In the genomic region with DNA sequence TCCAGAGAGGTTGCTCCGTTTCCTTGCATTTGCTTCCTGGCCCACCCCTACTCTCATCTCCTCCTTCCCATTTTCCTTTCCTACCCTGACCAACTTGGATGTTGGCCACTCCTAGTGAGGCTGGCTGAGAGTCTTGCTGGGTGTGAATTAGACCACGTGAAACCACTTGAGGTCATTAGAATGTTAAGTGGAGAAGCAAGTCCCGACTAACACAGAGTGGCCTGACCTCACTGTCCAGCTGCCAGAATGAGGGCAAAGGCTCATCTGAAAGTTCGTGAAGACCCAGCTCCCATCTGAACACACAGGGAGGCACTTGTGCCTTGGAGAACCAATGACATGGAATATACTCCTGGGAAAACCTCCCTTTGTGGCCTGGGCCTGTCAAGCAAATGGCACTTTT, we compare ENCODE assay signal across 26 cellular contexts.
"Had no signal": no experiment of that assay in that cellular context is flagged by ENCODE, and none has a peak within 500 bp of the region (broad histone marks: within the 10 kb centered on the region; RNA-seq: fewer than 3 reads in every experiment).

No MANE protein-coding gene starts in this region.

- H3K9me3 Mint-ChIP-seq: effector memory CD8-positive, alpha-beta T cell; immature natural killer cell; naive thymus-derived CD8-positive, alpha-beta T cell had no signal

- H3K9me3 ChIP-seq: esophagus squamous epithelium, neutrophil, prostate gland, right lobe of liver, suprapubic skin had no signal

- H3K27ac Mint-ChIP-seq: effector memory CD8-positive, alpha-beta T cell; immature natural killer cell; mesothelial cell of epicardium; naive thymus-derived CD8-positive, alpha-beta T cell; stimulated activated naive CD8-positive, alpha-beta T cell treated with anti-CD3 and anti-CD28 coated beads, Interleukin-15, amount 100 ng/mL, for 72 hours had no signal

- H3K36me3 ChIP-seq: esophagus squamous epithelium, neutrophil, prostate gland, right lobe of liver, suprapubic skin had no signal

- H3K36me3 Mint-ChIP-seq: immature natural killer cell; mesothelial cell of epicardium; naive thymus-derived CD8-positive, alpha-beta T cell had no signal

- H3K27ac ChIP-seq: esophagus squamous epithelium, neutrophil, parathyroid adenoma, prostate gland, right lobe of liver, suprapubic skin had no signal

- H3K9ac ChIP-seq: parathyroid adenoma had no signal

- H3K4me3 Mint-ChIP-seq: effector memory CD8-positive, alpha-beta T cell; immature natural killer cell; mesothelial cell of epicardium; naive thymus-derived CD8-positive, alpha-beta T cell; stimulated activated naive CD8-positive, alpha-beta T cell treated with anti-CD3 and anti-CD28 coated beads, Interleukin-15, amount 100 ng/mL, for 72 hours had no signal

- H3K79me2 ChIP-seq: parathyroid adenoma had no signal

- H3K4me1 Mint-ChIP-seq: immature natural killer cell; naive thymus-derived CD8-positive, alpha-beta T cell; stimulated activated naive CD8-positive, alpha-beta T cell treated with anti-CD3 and anti-CD28 coated beads, Interleukin-15, amount 100 ng/mL, for 72 hours had no signal

- H3K27me3 ChIP-seq: esophagus squamous epithelium, neutrophil, right lobe of liver, suprapubic skin had no signal

- ATAC-seq: effector memory CD8-positive, alpha-beta T cell; left colon; left ventricle myocardium superior; naive thymus-derived CD8-positive, alpha-beta T cell; right lobe of liver; stimulated activated naive CD8-positive, alpha-beta T cell treated with anti-CD3 and anti-CD28 coated beads, Interleukin-15, amount 100 ng/mL, for 72 hours had no signal

- H3K4me1 ChIP-seq: esophagus squamous epithelium, parathyroid adenoma, prostate gland, right lobe of liver, suprapubic skin had no signal

- H3K4me3 ChIP-seq: esophagus squamous epithelium, prostate gland, right lobe of liver, suprapubic skin had no signal

- H2AFZ ChIP-seq: parathyroid adenoma had no signal

- DNase-seq: caudate nucleus; cerebellar nuclear complex; cortex of kidney; effector memory CD8-positive, alpha-beta T cell; erythroblast; esophagus squamous epithelium; hypothalamus; immature natural killer cell; islet precursor cell; kidney glomerular epithelial cell; left colon; left ventricle myocardium superior; mesenchymal stem cell; naive thymus-derived CD8-positive, alpha-beta T cell; right lobe of liver; small intestine; stimulated activated CD4-positive, alpha-beta T cell treated with anti-CD3 and anti-CD28 coated beads, Interleukin-15, amount 100 ng/mL, for 24 hours; stimulated activated CD4-positive, alpha-beta T cell treated with anti-CD3 and anti-CD28 coated beads, Interleukin-2, amount 100 ng/mL, for 48 hours; stimulated activated naive CD4-positive, alpha-beta T cell; stimulated activated naive CD8-positive, alpha-beta T cell treated with anti-CD3 and anti-CD28 coated beads, Interleukin-15, amount 100 ng/mL, for 72 hours; trophoblast cell had no signal
